Comparison of ENCODE assay signal across 11 cellular contexts in genomic region chr14:49594347-49595089, GRCh38. TPM values are rescaled to one million over a fixed set of nuclear protein-coding genes. Genes with fewer than 3 reads are reported as not detected.
DNase-seq lines count a peak whose midpoint lies in the region; ATAC-seq and TF ChIP-seq lines count a peak whose summit lies in the region.
"Had no signal": no experiment of that assay in that cellular context is flagged by ENCODE, and none has a peak within 500 bp of the region (broad histone marks: within the 10 kb centered on the region; RNA-seq: fewer than 3 reads in every experiment).

No MANE protein-coding gene starts in this region.

- 7 to 19% methylated on average over 4 of the region's 4 CpGs for WGBS in heart right ventricle, 2 donors
- no CpG with 5 or more reads among the region's 4 CpGs for WGBS in H9 (ENCODE audit: extremely low coverage, insufficient read length, low lambda C conversion rate)
- WGBS in ovary, 3 donors: 13 to 21% (median 18%) methylated on average over 4 of the region's 4 CpGs

- DNase-seq in activated naive CD4-positive, alpha-beta T cell treated with anti-CD3 and anti-CD28 coated beads, Interleukin-2, amount 10 ng/mL, durations not matched to agents 7 days and 5 days: no peak
- no peak for DNase-seq in activated naive CD4-positive, alpha-beta T cell treated with anti-CD3 and anti-CD28 coated beads, Interleukin-2, amount 50 U/mL, for 16 hours
- no peak for DNase-seq in Panc1 (ENCODE audit: low read depth, low spot score)
- no peak for DNase-seq in heart right ventricle
- DNase-seq in type B pancreatic cell (ENCODE audit: extremely low spot score, unreplicated experiment): no peak
- no peak for DNase-seq in H9
- DNase-seq in ovary: no peak
- DNase-seq: stimulated activated CD4-positive, alpha-beta T cell treated with anti-CD3 and anti-CD28 coated beads, Interleukin-1b, Interleukin-23, amount 100 ng/mL, for 48 hours had no signal

- H2BK12ac ChIP-seq in H9 (ENCODE audit: insufficient read length, low read depth, low read length): no peak overlapping the region

- H2BK20ac ChIP-seq in H9 (ENCODE audit: low read depth, low read length, poor library complexity, severe bottlenecking): no peak overlapping the region

- H3K79me2 ChIP-seq in H9 (ENCODE audit: insufficient read depth, low read length): no peaks in the 10 kb centered on the region; the same call in 1 of the 2 replicates

- no peak overlapping the region for H2AK5ac ChIP-seq in H9 (ENCODE audit: insufficient read length, low read length)

- POLR2A ChIA-PET in Panc1 (lab: Charles Lee): no interaction called here

- H3K4me1 ChIP-seq in Panc1 (ENCODE audit: control insufficient read depth, insufficient read depth, low read length): peaks cover 9% of the 10 kb centered on the region; the same call in 1 of the 2 replicates
- H3K4me1 ChIP-seq in heart right ventricle: peaks cover 5 to 32% (median 21%) of the 10 kb centered on the region in 9 donors
- H3K4me1 ChIP-seq in H9 (ENCODE audit: insufficient read depth, low read length): no peaks in the 10 kb centered on the region
- peaks cover 2% of the 10 kb centered on the region for H3K4me1 ChIP-seq in ovary (ENCODE audit: insufficient read depth)

- peak overlapping the region; percentile 14 for H3K27ac Mint-ChIP-seq in activated naive CD4-positive, alpha-beta T cell treated with anti-CD3 and anti-CD28 coated beads, Interleukin-2, amount 10 ng/mL, durations not matched to agents 7 days and 5 days
- H3K27ac Mint-ChIP-seq in type B pancreatic cell (peak overlapping the region; percentile 79), H9 (0 out of 7 replicates have a peak overlapping the region, but pooled peaks of 1 of the 3 experiments have one; percentile 46)
- H3K27ac Mint-ChIP-seq: GM23338 had no signal

- H3K36me3 Mint-ChIP-seq in activated naive CD4-positive, alpha-beta T cell treated with anti-CD3 and anti-CD28 coated beads, Interleukin-2, amount 10 ng/mL, durations not matched to agents 7 days and 5 days: peaks cover 6% of the 10 kb centered on the region
- H3K36me3 Mint-ChIP-seq in type B pancreatic cell: no peaks in the 10 kb centered on the region
- H3K36me3 Mint-ChIP-seq in H9 (ENCODE audit: insufficient read depth in 1 of 3, low read depth in 3 of 3): no peaks in the 10 kb centered on the region; a peak in 1 of 7 replicates

- in situ Hi-C loops in Panc1 (cut with HindIII; ENCODE audit: low pct_unique_long_range_greater_than_20kb, low sequenced_read_pairs): no loop called here

- H3K4ac ChIP-seq in H9 (ENCODE audit: low read depth, low read length): no peak overlapping the region

- no peak overlapping the region for H4K5ac ChIP-seq in H9 (ENCODE audit: insufficient read length, low read depth, low read length)

- H3K27me3 Mint-ChIP-seq in activated naive CD4-positive, alpha-beta T cell treated with anti-CD3 and anti-CD28 coated beads, Interleukin-2, amount 10 ng/mL, durations not matched to agents 7 days and 5 days: peaks cover 4% of the 10 kb centered on the region
- H3K27me3 Mint-ChIP-seq in type B pancreatic cell: no peaks in the 10 kb centered on the region
- H3K27me3 Mint-ChIP-seq in H9 (ENCODE audit: low read depth): peaks cover 4% of the 10 kb centered on the region

- no peak overlapping the region for H3K4me3 Mint-ChIP-seq in activated naive CD4-positive, alpha-beta T cell treated with anti-CD3 and anti-CD28 coated beads, Interleukin-2, amount 10 ng/mL, durations not matched to agents 7 days and 5 days
- peak overlapping the region; percentile 51 for H3K4me3 Mint-ChIP-seq in type B pancreatic cell
- H3K4me3 Mint-ChIP-seq in H9: no peak overlapping the region
- H3K4me3 Mint-ChIP-seq: GM23338 had no signal

- H3K36me3 ChIP-seq in Panc1 (ENCODE audit: control insufficient read depth, insufficient read depth, low read length) (no peaks in the 10 kb centered on the region; the same call in 1 of the 2 replicates), heart right ventricle (no peaks in the 10 kb centered on the region), ovary (no peaks in the 10 kb centered on the region)
- H3K36me3 ChIP-seq: BLaER1 had no signal

- no peak overlapping the region for H3K18ac ChIP-seq in H9 (ENCODE audit: insufficient read length, low read depth, low read length)

- H2BK120ac ChIP-seq in H9 (ENCODE audit: low read depth, low read length, poor library complexity, severe bottlenecking): no peak overlapping the region

- H2BK5ac ChIP-seq in H9 (ENCODE audit: insufficient read length, low read length): no peak overlapping the region

- H3K4me2 ChIP-seq in H9 (ENCODE audit: insufficient read depth, insufficient read length, low read length): no peak overlapping the region
- H3K4me2 ChIP-seq: BLaER1, GM23338 had no signal

- TF ChIP-seq CTCF in Panc1 (IDR thresholded peaks at IDR 0.05) (no peak), heart right ventricle (IDR thresholded peaks at IDR 0.05) (no peak), type B pancreatic cell (conservative IDR thresholded peaks at IDR 0.05) (no peak), H9 (conservative IDR thresholded peaks at IDR 0.05) (no peak), ovary (IDR thresholded peaks at IDR 0.05) (no peak)

- H3K27ac ChIP-seq in Panc1 (ENCODE audit: low read length) (peak overlapping the region; percentile 5), heart right ventricle (peak overlapping the region in 6 of 10 donors; percentile 16 to 65 (median 36)), H9 (ENCODE audit: insufficient read length, low read depth, low read length) (no peak overlapping the region), ovary (no peak overlapping the region)
- H3K27ac ChIP-seq: BLaER1 had no signal

- H3K9me3 ChIP-seq in Panc1 (ENCODE audit: control insufficient read depth, insufficient read depth, low read depth, low read length): no peaks in the 10 kb centered on the region
- H3K9me3 ChIP-seq in heart right ventricle: no peaks in the 10 kb centered on the region
- H3K9me3 ChIP-seq in H9 (ENCODE audit: control insufficient read depth, low read depth, low read length): no peaks in the 10 kb centered on the region
- no peaks in the 10 kb centered on the region for H3K9me3 ChIP-seq in ovary
- H3K9me3 ChIP-seq: BLaER1 had no signal

- no peaks in the 10 kb centered on the region for H3K9me3 Mint-ChIP-seq in activated naive CD4-positive, alpha-beta T cell treated with anti-CD3 and anti-CD28 coated beads, Interleukin-2, amount 10 ng/mL, durations not matched to agents 7 days and 5 days
- no peaks in the 10 kb centered on the region for H3K9me3 Mint-ChIP-seq in type B pancreatic cell
- H3K9me3 Mint-ChIP-seq in H9: no peaks in the 10 kb centered on the region; a peak in 1 of 5 replicates
- H3K9me3 Mint-ChIP-seq: GM23338 had no signal

- no peak overlapping the region for H3K14ac ChIP-seq in H9 (ENCODE audit: insufficient read depth, low read length)

- H3K23ac ChIP-seq in H9 (ENCODE audit: insufficient read length, low read depth, low read length): no peak overlapping the region

- H2BK15ac ChIP-seq in H9 (ENCODE audit: low read depth, low read length): no peak overlapping the region

- H2AFZ ChIP-seq in H9 (ENCODE audit: low read length): no peak overlapping the region
- H2AFZ ChIP-seq: GM23338 had no signal

- CTCF ChIA-PET in activated naive CD4-positive, alpha-beta T cell treated with anti-CD3 and anti-CD28 coated beads, Interleukin-2, amount 10 ng/mL, durations not matched to agents 7 days and 5 days (lab: Charles Lee): interaction anchor here (1.3 to 1.6 kb wide), 2 partner anchors 8 to 26 kb away, joined by 3 to 13 read pairs; partner anchors contain the start of genes MGAT2, RPL36AL and RPS29
- CTCF ChIA-PET in Panc1 (lab: Charles Lee): interaction anchor here (1.2 kb wide), 1 partner anchor 8 kb away, joined by 4 read pairs; no protein-coding TSS in a partner anchor

- no peak overlapping the region for H3T11ph ChIP-seq in H9 (ENCODE audit: low read length)

- no peaks in the 10 kb centered on the region for H3K79me1 ChIP-seq in H9 (ENCODE audit: insufficient read depth, low read depth, low read length, poor library complexity, severe bottlenecking)

- ATAC-seq in Panc1: no peak
- peak in 3 of 8 donors; percentile 13 to 49 (median 14) for ATAC-seq in heart right ventricle
- no peak for ATAC-seq in HG03025 (IDR thresholded peaks at IDR 0.05; ENCODE audit: low FRiP score, unreplicated experiment)
- ATAC-seq: GM23338 had no signal

- peaks cover 12% of the 10 kb centered on the region for H3K23me2 ChIP-seq in H9 (ENCODE audit: insufficient read length, low read depth, low read length, poor library complexity, severe bottlenecking)

- no peak overlapping the region for H4K8ac ChIP-seq in H9 (replicated peaks; ENCODE audit: insufficient read length, low read depth, low read length)

- no peak overlapping the region for H4K91ac ChIP-seq in H9 (ENCODE audit: insufficient read length, low read depth, low read length)

- H3K56ac ChIP-seq in H9 (ENCODE audit: insufficient read length, low read depth, low read length): no peak overlapping the region

- intact Hi-C loops in Panc1 (cut with micrococcal nuclease; ENCODE audit: unreplicated experiment): no loop called here
- intact Hi-C loops in heart right ventricle (cut with DNase I): no loop called here
- intact Hi-C loops in ovary (cut with DNase I): no loop called here

- H3K4me1 Mint-ChIP-seq in activated naive CD4-positive, alpha-beta T cell treated with anti-CD3 and anti-CD28 coated beads, Interleukin-2, amount 10 ng/mL, durations not matched to agents 7 days and 5 days: peaks cover 30% of the 10 kb centered on the region
- peaks cover 9% of the 10 kb centered on the region for H3K4me1 Mint-ChIP-seq in type B pancreatic cell (ENCODE audit: unreplicated experiment)
- peaks cover 4 to 12% of the 10 kb centered on the region in 2 experiments; a peak in 2 of 4 replicates for H3K4me1 Mint-ChIP-seq in H9
- H3K4me1 Mint-ChIP-seq: GM23338 had no signal

- no peaks in the 10 kb centered on the region for H3K27me3 ChIP-seq in Panc1 (ENCODE audit: control insufficient read depth, insufficient read depth, low read length)
- H3K27me3 ChIP-seq in heart right ventricle: no peaks in the 10 kb centered on the region
- no peaks in the 10 kb centered on the region for H3K27me3 ChIP-seq in H9 (ENCODE audit: insufficient read depth, low read length)
- H3K27me3 ChIP-seq in ovary: no peaks in the 10 kb centered on the region
- H3K27me3 ChIP-seq: BLaER1 had no signal

- BruUV-seq in Panc1 (replicated peaks; lab: Mats Ljungman, UMichigan): no TSS peak

- H3K4me3 ChIP-seq in Panc1 (ENCODE audit: low read depth in 2 of 2, low read length in 2 of 2) (no peak overlapping the region), heart right ventricle (peak overlapping the region in 1 of 10 donors; percentile 6), ovary (no peak overlapping the region)
- H3K4me3 ChIP-seq: BLaER1, GM23338 had no signal

- no peak for TF ChIP-seq POLR2A in ovary (IDR thresholded peaks at IDR 0.05)

- no peaks in the 10 kb centered on the region for H4K20me1 ChIP-seq in H9 (ENCODE audit: control insufficient read depth, insufficient read depth, insufficient read length)
- H4K20me1 ChIP-seq: BLaER1 had no signal

- TF ChIP-seq EP300 in ovary (IDR thresholded peaks at IDR 0.05): no peak

- no peak overlapping the region for H3K9ac ChIP-seq in H9 (ENCODE audit: extremely low read depth, insufficient read length, low read length)
- H3K9ac ChIP-seq: BLaER1 had no signal

RNA-seq across cellular contexts. Expression of gene LRR1, which starts 4.2 kb away (rescaled TPM):
- total RNA-seq in Panc1 (2021; ENCODE audit: unreplicated experiment) (23.3 TPM), heart right ventricle (10 to 100 TPM in 1 of 10 donors, 1 to 10 TPM in 9; 2.7 to 38.4 (median 7.0) TPM), type B pancreatic cell (ENCODE audit: low replicate concordance) (12.5 and 20.1 TPM in 2 replicates), H9 (2021) (38.6 and 43.2 TPM in 2 replicates), ovary (1 to 10 TPM; 4.1 to 8.0 (median 6.5) TPM)
- 11.6 TPM for polyA plus RNA-seq in Panc1 (2012; ENCODE audit: insufficient read length)
- polyA plus RNA-seq in heart right ventricle (1 to 10 TPM; 3.3 to 5.7 TPM), ovary (1 to 10 TPM; 4.3 to 4.8 TPM)

RNA-seq across cellular contexts. Expression of gene RPS29, which starts 8.3 kb away (rescaled TPM):
- total RNA-seq in Panc1 (2021; ENCODE audit: unreplicated experiment): 866 TPM
- 1,233 TPM for polyA plus RNA-seq in Panc1 (2012; ENCODE audit: insufficient read length)
- total RNA-seq in heart right ventricle: 100 to 1,000 TPM; 619 to 959 (median 708) TPM
- polyA plus RNA-seq in heart right ventricle: 1,000 to 10,000 TPM; 1,122 to 2,979 TPM
- total RNA-seq in type B pancreatic cell (ENCODE audit: low replicate concordance): 1,493 and 1,875 TPM in 2 replicates
- total RNA-seq in H9 (2021): 1,963 and 2,022 TPM in 2 replicates
- total RNA-seq in ovary: over 10,000 TPM in 2 of 7 donors, 1,000 to 10,000 TPM in 5; 1,810 to 35,664 (median 2,389) TPM
- polyA plus RNA-seq in ovary: 1,000 to 10,000 TPM; 2,089 to 4,585 TPM

RNA-seq across cellular contexts. Expression of gene RPL36AL, which starts 25.9 kb away (rescaled TPM):
- total RNA-seq in Panc1 (2021; ENCODE audit: unreplicated experiment): 136 TPM
- polyA plus RNA-seq in Panc1 (2012; ENCODE audit: insufficient read length): 167 TPM
- total RNA-seq in heart right ventricle: 100 to 1,000 TPM; 103 to 164 (median 127) TPM
- 100 to 1,000 TPM; 253 to 562 TPM for polyA plus RNA-seq in heart right ventricle
- total RNA-seq in type B pancreatic cell (ENCODE audit: low replicate concordance): 134 and 156 TPM in 2 replicates
- total RNA-seq in H9 (2021): 205 and 207 TPM in 2 replicates
- total RNA-seq in ovary: 100 to 1,000 TPM; 196 to 516 (median 284) TPM
- polyA plus RNA-seq in ovary: 100 to 1,000 TPM; 657 to 712 TPM

RNA-seq across cellular contexts. Expression of gene MGAT2, which starts 26.1 kb away (rescaled TPM):
- 51.4 TPM for total RNA-seq in Panc1 (2021; ENCODE audit: unreplicated experiment)
- polyA plus RNA-seq in Panc1 (2012; ENCODE audit: insufficient read length): 24.6 TPM
- total RNA-seq in heart right ventricle: 10 to 100 TPM in 9 of 10 donors, 1 to 10 TPM in 1; 9.7 to 23.4 (median 14.3) TPM
- 10 to 100 TPM in 1 of 2 donors, 1 to 10 TPM in 1; 6.1 to 18.9 TPM for polyA plus RNA-seq in heart right ventricle
- total RNA-seq in type B pancreatic cell (ENCODE audit: low replicate concordance): 25.6 and 27.0 TPM in 2 replicates
- 24.5 and 27.9 TPM in 2 replicates for total RNA-seq in H9 (2021)
- total RNA-seq in ovary: 10 to 100 TPM; 23.0 to 45.1 (median 28.1) TPM
- polyA plus RNA-seq in ovary: 10 to 100 TPM; 15.9 to 21.4 TPM

RNA-seq across cellular contexts. Expression of gene DNAAF2, which starts 40.5 kb away (rescaled TPM):
- total RNA-seq in Panc1 (2021; ENCODE audit: unreplicated experiment) (8.2 TPM), heart right ventricle (1 to 10 TPM; 4.1 to 6.9 (median 4.6) TPM), type B pancreatic cell (ENCODE audit: low replicate concordance) (14.8 and 16.5 TPM in 2 replicates), H9 (2021) (26.1 and 26.3 TPM in 2 replicates), ovary (10 to 100 TPM in 2 of 7 donors, 1 to 10 TPM in 5; 5.5 to 19.3 (median 6.8) TPM)
- polyA plus RNA-seq in Panc1 (2012; ENCODE audit: insufficient read length): 8.3 TPM
- polyA plus RNA-seq in heart right ventricle (1 to 10 TPM; 2.9 to 5.3 TPM), ovary (1 to 10 TPM; 3.3 to 5.5 TPM)

Comparison
In these comparisons a context has a peak if more than half of its experiments do, and no peak if none do; other contexts are left out.
1. H3K27ac ChIP-seq: peak in Panc1 (single experiment) and heart right ventricle (6 of 10); none in H9 (single experiment) and ovary (0 of 2).